In the genomic region with DNA sequence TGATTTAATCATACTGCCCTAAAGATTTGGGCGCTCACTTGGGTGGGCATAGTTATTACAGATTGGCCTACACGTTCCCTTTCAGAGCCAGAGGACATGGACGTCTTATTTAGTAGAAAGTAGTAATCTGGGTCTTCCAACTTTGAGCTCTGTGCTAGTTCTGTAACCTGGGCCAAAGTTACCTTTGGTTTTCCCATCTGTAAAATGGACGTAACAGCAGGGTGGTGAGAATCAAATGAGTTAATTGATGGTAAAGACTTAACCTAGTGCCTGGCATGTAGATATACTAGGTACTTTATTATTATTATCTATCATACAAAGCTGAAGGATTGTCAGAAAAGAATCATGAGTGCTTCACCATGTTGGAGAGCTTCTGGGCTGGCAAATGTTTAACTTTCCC, we compare ENCODE assay signal across 28 cellular contexts.
"Had no signal": no experiment of that assay in that cellular context is flagged by ENCODE, and none has a peak within 500 bp of the region (broad histone marks: within the 10 kb centered on the region; RNA-seq: fewer than 3 reads in every experiment).

No MANE protein-coding gene starts in this region.

- H3K4me3 ChIP-seq: colonic mucosa, coronary artery, dorsolateral prefrontal cortex, esophagus muscularis mucosa, esophagus squamous epithelium, gastrocnemius medialis, gastroesophageal sphincter, heart left ventricle, heart right ventricle had no signal

- FAIRE-seq: colon, endometrium, endothelial cell of umbilical vein, frontal cortex had no signal

- H3K27ac ChIP-seq: colonic mucosa, coronary artery, dorsolateral prefrontal cortex, epithelial cell of prostate, esophagus muscularis mucosa, esophagus squamous epithelium, foreskin keratinocyte, gastrocnemius medialis, gastroesophageal sphincter, heart left ventricle, heart right ventricle had no signal

- H3K36me3 ChIP-seq: colonic mucosa, esophagus muscularis mucosa, esophagus squamous epithelium, gastrocnemius medialis, gastroesophageal sphincter, heart left ventricle, heart right ventricle had no signal

- DNase-seq: colonic mucosa; cortex of kidney; dermis blood vessel endothelial cell; dorsolateral prefrontal cortex; effector CD4-positive, alpha-beta T cell; effector CD8-positive, alpha-beta T cell; effector memory CD4-positive, alpha-beta T cell; effector memory CD8-positive, alpha-beta T cell; endodermal cell; erythroblast; esophagus squamous epithelium; foreskin fibroblast; foreskin keratinocyte; foreskin melanocyte; gastrocnemius medialis; glutamatergic neuron; head of caudate nucleus; heart left ventricle; heart right ventricle had no signal

- H3K9me3 ChIP-seq: colonic mucosa, gastrocnemius medialis had no signal

- ATAC-seq: effector memory CD8-positive, alpha-beta T cell; esophagus mucosa; foreskin keratinocyte; gastrocnemius medialis; gastroesophageal sphincter; heart left ventricle; heart right ventricle had no signal

- H3K27me3 ChIP-seq: colonic mucosa, dorsolateral prefrontal cortex, esophagus muscularis mucosa, esophagus squamous epithelium, foreskin keratinocyte, gastrocnemius medialis, gastroesophageal sphincter, heart left ventricle, heart right ventricle had no signal

- H3K4me1 ChIP-seq: foreskin keratinocyte had no signal
